ENCODE assay signal across 28 cellular contexts in the genomic region with DNA sequence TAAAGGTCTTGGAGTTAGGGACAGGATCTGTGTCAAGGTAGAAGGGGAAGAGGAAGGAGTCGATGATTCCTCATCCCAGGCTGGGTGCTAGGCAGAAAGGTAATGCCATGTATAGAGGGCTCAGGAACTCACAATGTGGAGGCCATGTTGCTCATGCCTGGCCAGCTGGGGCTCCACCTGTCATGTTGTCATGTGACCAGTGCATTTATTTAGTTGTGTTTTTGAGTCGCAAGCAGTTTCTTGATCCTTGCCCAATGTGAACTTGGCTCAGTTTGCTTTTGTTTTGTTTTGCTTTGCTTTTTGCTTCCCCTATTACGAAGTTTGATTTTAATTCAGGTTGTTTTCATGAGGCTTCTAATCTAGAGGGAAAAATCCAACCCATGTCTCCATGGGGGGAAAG. TPM values are rescaled to one million over a fixed set of nuclear protein-coding genes. Genes with fewer than 3 reads are reported as not detected.
"Had no signal": no experiment of that assay in that cellular context is flagged by ENCODE, and none has a peak within 500 bp of the region (broad histone marks: within the 10 kb centered on the region; RNA-seq: fewer than 3 reads in every experiment).

No MANE protein-coding gene starts in this region.

- H3K4me1 ChIP-seq: body of pancreas had no signal

- H3K36me3 Mint-ChIP-seq: activated CD8-positive, alpha-beta memory T cell treated with anti-CD3 and anti-CD28 coated beads, Interleukin-2, amount 10 ng/mL, durations not matched to agents 7 days and 5 days; activated naive CD4-positive, alpha-beta T cell treated with anti-CD3 and anti-CD28 coated beads, Interleukin-2, amount 50 U/mL, for 72 hours had no signal

- H3K4me1 Mint-ChIP-seq: activated B cell treated with CpG ODN at 0.5 μM for 24 hours; activated CD4-positive, alpha-beta T cell treated with anti-CD3 and anti-CD28 coated beads, Interleukin-2, amount 10 ng/mL, durations not matched to agents 24 days and 14 days; activated CD8-positive, alpha-beta memory T cell treated with anti-CD3 and anti-CD28 coated beads, Interleukin-2, amount 10 ng/mL, durations not matched to agents 7 days and 5 days; activated naive CD8-positive, alpha-beta T cell treated with anti-CD3 and anti-CD28 coated beads, Interleukin-2, amount 50 U/mL, for 24 hours; central memory CD8-positive, alpha-beta T cell; T-helper 17 cell had no signal

- H3K27ac Mint-ChIP-seq: activated B cell treated with CpG ODN at 0.5 μM for 24 hours; activated CD4-positive, alpha-beta T cell treated with anti-CD3 and anti-CD28 coated beads, Interleukin-2, amount 10 ng/mL, durations not matched to agents 24 days and 14 days; activated CD8-positive, alpha-beta memory T cell treated with anti-CD3 and anti-CD28 coated beads, Interleukin-2, amount 10 ng/mL, durations not matched to agents 7 days and 5 days; activated naive CD4-positive, alpha-beta T cell treated with anti-CD3 and anti-CD28 coated beads, Interleukin-2, amount 50 U/mL, for 72 hours; activated naive CD8-positive, alpha-beta T cell treated with anti-CD3 and anti-CD28 coated beads, Interleukin-2, amount 50 U/mL, for 24 hours; activated T-cell treated with anti-CD3 and anti-CD28 coated beads, Interleukin-2, amount 50 U/mL, for 24 hours; T-helper 17 cell had no signal

- DNase-seq: activated B cell treated with CpG ODN at 0.5 μM for 24 hours; activated CD4-positive, alpha-beta T cell treated with anti-CD3 and anti-CD28 coated beads for 1 hour; activated CD4-positive, alpha-beta T cell treated with anti-CD3 and anti-CD28 coated beads, Interleukin-2, amount 50 U/mL, for 48 hours; activated CD8-positive, alpha-beta memory T cell treated with anti-CD3 and anti-CD28 coated beads, Interleukin-2, amount 10 ng/mL, durations not matched to agents 7 days and 5 days; activated effector memory CD4-positive, alpha-beta T cell treated with anti-CD3 and anti-CD28 coated beads, Interleukin-2, amount 50 U/mL, for 16 hours; activated naive CD4-positive, alpha-beta T cell treated with Interleukin-2 at 50 U/mL for 16 hours; activated naive CD8-positive, alpha-beta T cell treated with anti-CD3 and anti-CD28 coated beads, Interleukin-2, amount 50 U/mL, for 24 hours; activated T-cell treated with anti-CD3 and anti-CD28 coated beads, Interleukin-2, amount 50 U/mL, for 24 hours; amniotic stem cell; body of pancreas; Karpas-422; MM.1S; NCI-H1105; NCI-H1436; NCI-H1694 treated with DMSO at 0.1 percent for 48 hours; NCI-H2029 treated with DMSO at 0.1 percent for 48 hours; NCI-H345; NCI-H510A; NCI-H526 treated with DMSO at 0.1 percent for 48 hours; PC-3; SHP77 treated with DMSO at 0.1 percent for 48 hours; T-helper 17 cell; T-helper 9 cell had no signal

- ATAC-seq: activated CD8-positive, alpha-beta memory T cell treated with anti-CD3 and anti-CD28 coated beads, Interleukin-2, amount 10 ng/mL, durations not matched to agents 7 days and 5 days; activated naive CD4-positive, alpha-beta T cell treated with anti-CD3 and anti-CD28 coated beads, Interleukin-2, amount 50 U/mL, for 72 hours; activated naive CD8-positive, alpha-beta T cell treated with anti-CD3 and anti-CD28 coated beads, Interleukin-2, amount 50 U/mL, for 24 hours; body of pancreas; PC-3; T-helper 17 cell had no signal

- H3K4me3 Mint-ChIP-seq: activated B cell treated with CpG ODN at 0.5 μM for 24 hours; activated CD4-positive, alpha-beta T cell treated with anti-CD3 and anti-CD28 coated beads, Interleukin-2, amount 10 ng/mL, durations not matched to agents 24 days and 14 days; activated CD8-positive, alpha-beta memory T cell treated with anti-CD3 and anti-CD28 coated beads, Interleukin-2, amount 10 ng/mL, durations not matched to agents 7 days and 5 days; activated naive CD8-positive, alpha-beta T cell treated with anti-CD3 and anti-CD28 coated beads, Interleukin-2, amount 50 U/mL, for 24 hours; activated T-cell treated with anti-CD3 and anti-CD28 coated beads, Interleukin-2, amount 50 U/mL, for 24 hours; central memory CD8-positive, alpha-beta T cell; T-helper 17 cell had no signal

- H3K27ac ChIP-seq: ascending aorta, body of pancreas had no signal

- H3K4me3 ChIP-seq: ascending aorta, body of pancreas had no signal

- H3K36me3 ChIP-seq: ascending aorta had no signal

- H3K9me3 ChIP-seq: ascending aorta, body of pancreas had no signal

- H3K9me3 Mint-ChIP-seq: activated CD4-positive, alpha-beta T cell treated with anti-CD3 and anti-CD28 coated beads, Interleukin-2, amount 10 ng/mL, durations not matched to agents 24 days and 14 days had no signal

- H3K27me3 Mint-ChIP-seq: activated CD4-positive, alpha-beta T cell treated with anti-CD3 and anti-CD28 coated beads, Interleukin-2, amount 10 ng/mL, durations not matched to agents 24 days and 14 days had no signal

- H3K27me3 ChIP-seq: ascending aorta, body of pancreas had no signal

- FAIRE-seq: RCC 7860 had no signal

RNA-seq across cellular contexts. Expression of a gene that starts 5.7 kb away (rescaled TPM):
- total RNA-seq: activated B cell treated with CpG ODN at 0.5 μM for 24 hours; activated CD4-positive, alpha-beta T cell treated with anti-CD3 and anti-CD28 coated beads, Interleukin-2, amount 10 ng/mL, durations not matched to agents 24 days and 14 days; activated CD8-positive, alpha-beta memory T cell treated with anti-CD3 and anti-CD28 coated beads, Interleukin-2, amount 10 ng/mL, durations not matched to agents 7 days and 5 days; activated naive CD4-positive, alpha-beta T cell treated with anti-CD3 and anti-CD28 coated beads, Interleukin-2, amount 50 U/mL, for 72 hours; PC-3; T-helper 17 cell had no signal
